8 cellular contexts compared by ENCODE assay signal in genomic region chr9:40992472-40992821, GRCh38.
DNase-seq lines count a peak whose midpoint lies in the region; ATAC-seq and TF ChIP-seq lines count a peak whose summit lies in the region.
"Not testable (repeated sequence)": the region's sequence is repeated elsewhere in the genome, so short reads cannot be mapped to it uniquely, and the experiment has no call there.

No MANE protein-coding gene starts in this region.

- peak overlapping the region; percentile 86 for H3K4me2 ChIP-seq in HCT116 (ENCODE audit: low read length)

- POLR2A ChIA-PET in A673 (lab: Charles Lee; ENCODE audit: low non-redundant PET); HCT116 (lab: Charles Lee): not testable (repeated sequence)
- POLR2A ChIA-PET in activated B cell treated with CpG ODN at 0.5 μM for 24 hours (lab: Charles Lee) = interaction anchor here (1.4 kb wide), 1 partner anchor 8 kb away, joined by 4 read pairs; no protein-coding TSS in a partner anchor

- H3K27ac ChIP-seq in A673 (ENCODE audit: low read depth, low read length, poor library complexity, severe bottlenecking) = peak overlapping the region; percentile 91
- H3K27ac ChIP-seq in HCT116 (ENCODE audit: low read depth, low read length) = peak overlapping the region; percentile 74

- peak overlapping the region; percentile 99 for H3K27ac Mint-ChIP-seq in activated B cell treated with CpG ODN at 0.5 μM for 24 hours

- H3K9me3 Mint-ChIP-seq in activated B cell treated with CpG ODN at 0.5 μM for 24 hours = not testable (repeated sequence)

- BruUV-seq in A673 (replicated peaks; lab: Mats Ljungman, UMichigan) = not testable (repeated sequence)
- BruUV-seq in HCT116 (replicated peaks; lab: Mats Ljungman, UMichigan) = TSS peak; percentile 64

- TF ChIP-seq RAD21 in HCT116 (IDR thresholded peaks at IDR 0.05; ENCODE audit: low read depth) = not testable (repeated sequence)

- not testable (repeated sequence) for H3K79me2 ChIP-seq in HCT116 (ENCODE audit: insufficient read depth, low read length)

- CTCF ChIA-PET in A673 (lab: Charles Lee); HCT116 (lab: Charles Lee); activated B cell treated with CpG ODN at 0.5 μM for 24 hours (lab: Charles Lee): not testable (repeated sequence)

- not testable (repeated sequence) for H3K27me3 Mint-ChIP-seq in activated B cell treated with CpG ODN at 0.5 μM for 24 hours

- ATAC-seq in GM18520 (IDR thresholded peaks at IDR 0.05; ENCODE audit: unreplicated experiment) = peak; percentile 9
- peak; percentile 25 for ATAC-seq in HCT116
- ATAC-seq in HG03565 (IDR thresholded peaks at IDR 0.05; ENCODE audit: unreplicated experiment) = peak; percentile 35
- ATAC-seq in activated B cell treated with CpG ODN at 0.5 μM for 24 hours (ENCODE audit: low read depth) = peak; percentile 25
- ATAC-seq in sciatic nerve = peak; percentile 61

- H3K4me1 ChIP-seq in A673 (ENCODE audit: insufficient read depth, low read length, poor library complexity, severe bottlenecking) = not testable (repeated sequence)
- H3K4me1 ChIP-seq in HCT116 (ENCODE audit: control insufficient read depth in 1 of 2, insufficient read depth in 2 of 2, low read length in 2 of 2) = peaks cover 8 to 17% of the 10 kb centered on the region in 2 experiments

- peak overlapping the region; percentile 83 for H3K9ac ChIP-seq in HCT116 (ENCODE audit: low read length)

- H3K36me3 ChIP-seq in A673 (ENCODE audit: insufficient read depth, low read length, poor library complexity, severe bottlenecking); HCT116 (ENCODE audit: control insufficient read depth in 1 of 2, insufficient read depth in 2 of 2, low read length in 2 of 2): not testable (repeated sequence)

- not testable (repeated sequence) for TF ChIP-seq POLR2A in HCT116 (IDR thresholded peaks at IDR 0.05; ENCODE audit: borderline replicate concordance, extremely low read depth, insufficient read depth, insufficient read length)

- not testable (repeated sequence) for H4K20me1 ChIP-seq in HCT116 (ENCODE audit: insufficient read depth)

- H3K4me3 Mint-ChIP-seq in activated B cell treated with CpG ODN at 0.5 μM for 24 hours = not testable (repeated sequence)

- not testable (repeated sequence) for TF ChIP-seq CTCF in A673 (conservative IDR thresholded peaks at IDR 0.05; ENCODE audit: low read depth, low read length); HCT116 (IDR thresholded peaks at IDR 0.05 in 2 of 3, conservative IDR thresholded peaks at IDR 0.05 in 1 of 3; ENCODE audit: borderline replicate concordance in 1 of 3, insufficient read depth in 1 of 3, low read depth in 2 of 3, low read length in 2 of 3); activated B cell treated with CpG ODN at 0.5 μM for 24 hours (IDR thresholded peaks at IDR 0.05)

- RAD21 ChIA-PET in HCT116 (lab: Charles Lee; ENCODE audit: low non-redundant PET in 1 of 2, low total read pairs in 2 of 2, uncharacterized antibody in 2 of 2, unreplicated experiment in 2 of 2) = not testable (repeated sequence)

- not testable (repeated sequence) for H3K9me2 ChIP-seq in HCT116 (ENCODE audit: insufficient read depth)

- peaks cover 43% of the 10 kb centered on the region for H3K36me3 Mint-ChIP-seq in activated B cell treated with CpG ODN at 0.5 μM for 24 hours (ENCODE audit: low read depth)

- intact Hi-C loops in A673 (cut with micrococcal nuclease; ENCODE audit: unreplicated experiment); HCT116 (cut with micrococcal nuclease); activated B cell treated with CpG ODN at 0.5 μM for 24 hours (cut with micrococcal nuclease); sciatic nerve (cut with DNase I): not testable (repeated sequence)

- peaks cover 43% of the 10 kb centered on the region for H3K4me1 Mint-ChIP-seq in activated B cell treated with CpG ODN at 0.5 μM for 24 hours

- H3K9me3 ChIP-seq in A673 (ENCODE audit: low read depth, low read length, poor library complexity, severe bottlenecking); HCT116 (ENCODE audit: control insufficient read depth in 1 of 2, insufficient read depth in 1 of 2, low read depth in 1 of 2, low read length in 2 of 2): not testable (repeated sequence)

- peak overlapping the region; percentile 51 for H2AFZ ChIP-seq in HCT116 (ENCODE audit: low read depth, low read length, poor library complexity, severe bottlenecking)

- H3K4me3 ChIP-seq in A673 (ENCODE audit: low read depth, low read length, poor library complexity, severe bottlenecking) = peak overlapping the region; percentile 93
- peak overlapping the region; percentile 82 to 93 for H3K4me3 ChIP-seq in HCT116 (replicated peaks in 1 of 2; ENCODE audit: low read depth in 1 of 2, low read length in 2 of 2)

- DNase-seq in A673 (ENCODE audit: low spot score); HCT116 (ENCODE audit: low read depth, low spot score); activated B cell treated with CpG ODN at 0.5 μM for 24 hours: not testable (repeated sequence)
- DNase-seq in epidermal melanocyte (ENCODE audit: insufficient read length, low spot score) = peak; percentile 6
- DNase-seq in left kidney (ENCODE audit: low read depth, low spot score) = peak; percentile 84
- DNase-seq in sciatic nerve (ENCODE audit: low spot score) = peak; percentile 83

- not testable (repeated sequence) for H3K27me3 ChIP-seq in A673 (replicated peaks; ENCODE audit: insufficient read depth, low read depth, low read length, poor library complexity); HCT116 (ENCODE audit: insufficient read depth, low read length)

TF ChIP-seq in HCT116, 20 proteins besides CTCF, POLR2A, EP300 and RAD21:
- TF ChIP-seq EGR1 (IDR thresholded peaks at IDR 0.05; ENCODE audit: low read depth) = peak; percentile 79

Comparison
In these comparisons a context has a peak if more than half of its experiments do, and no peak if none do; other contexts are left out.
1. ATAC-seq: peak in every context shown above with its lines; median percentile 61 in sciatic nerve; 35 in HG03565; 25 in HCT116; 25 in activated B cell treated with CpG ODN at 0.5 μM for 24 hours; 9 in GM18520.